18 cellular contexts compared by ENCODE assay signal in the genomic region with DNA sequence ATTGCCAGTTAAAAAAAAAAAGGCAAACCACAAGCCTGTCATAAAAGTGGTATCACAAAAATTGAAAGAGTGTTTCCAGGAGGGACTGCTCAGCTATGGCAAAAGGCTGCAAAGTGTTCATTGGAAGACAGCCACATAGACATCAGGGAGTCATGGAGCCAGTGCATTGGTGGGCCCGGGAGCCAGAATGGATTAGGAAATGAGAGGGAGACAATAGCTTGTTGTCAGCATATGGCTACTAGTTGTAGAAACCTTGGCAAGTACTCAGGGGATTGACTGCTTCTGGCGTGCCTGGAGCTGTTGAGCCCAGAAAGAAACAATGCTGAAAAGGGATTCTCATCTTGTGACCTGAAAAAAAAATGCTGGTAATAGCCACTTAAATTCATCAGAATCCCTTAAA. TPM values are rescaled to one million over a fixed set of nuclear protein-coding genes. Genes with fewer than 3 reads are reported as not detected.
DNase-seq lines count a peak whose midpoint lies in the region; ATAC-seq, FAIRE-seq and TF ChIP-seq lines count a peak whose summit lies in the region.
"Had no signal": no experiment of that assay in that cellular context is flagged by ENCODE, and none has a peak within 500 bp of the region (broad histone marks: within the 10 kb centered on the region; RNA-seq: fewer than 3 reads in every experiment).

No MANE protein-coding gene starts in this region.

- TF ChIP-seq POLR2A in GM12892 (IDR thresholded peaks at IDR 0.05; ENCODE audit: low read depth, low read length), result no peak

- peaks cover 75% of the 10 kb centered on the region for H3K36me3 Mint-ChIP-seq in activated CD4-positive, alpha-beta T cell treated with anti-CD3 and anti-CD28 coated beads for 36 hours (ENCODE audit: low read depth)
- H3K36me3 Mint-ChIP-seq in memory B cell, result peaks cover 29% of the 10 kb centered on the region

- H3K9me3 Mint-ChIP-seq in activated CD4-positive, alpha-beta T cell treated with anti-CD3 and anti-CD28 coated beads for 36 hours (ENCODE audit: low read depth), result no peaks in the 10 kb centered on the region
- no peaks in the 10 kb centered on the region for H3K9me3 Mint-ChIP-seq in memory B cell
- H3K9me3 Mint-ChIP-seq: neural crest cell had no signal

- peaks cover 62% of the 10 kb centered on the region for H3K4me1 Mint-ChIP-seq in activated CD4-positive, alpha-beta T cell treated with anti-CD3 and anti-CD28 coated beads for 36 hours
- peaks cover 23% of the 10 kb centered on the region for H3K4me1 Mint-ChIP-seq in memory B cell

- H3K27me3 Mint-ChIP-seq in activated CD4-positive, alpha-beta T cell treated with anti-CD3 and anti-CD28 coated beads for 36 hours, result no peaks in the 10 kb centered on the region
- no peaks in the 10 kb centered on the region for H3K27me3 Mint-ChIP-seq in memory B cell

- POLR2A ChIA-PET in activated CD4-positive, alpha-beta T cell treated with anti-CD3 and anti-CD28 coated beads for 36 hours (lab: Charles Lee), result interaction anchor here (0.6 kb wide), 1 partner anchor 1279 kb away, joined by 5 read pairs; no protein-coding TSS in a partner anchor

- in situ Hi-C loops in astrocyte of the spinal cord (cut with HindIII; ENCODE audit: low sequenced_read_pairs), result no loop called here

- no peak for ATAC-seq in activated CD4-positive, alpha-beta T cell treated with anti-CD3 and anti-CD28 coated beads for 36 hours
- ATAC-seq in memory B cell (ENCODE audit: low read depth) (no peak), GM21619 (IDR thresholded peaks at IDR 0.05; ENCODE audit: unreplicated experiment) (no peak), GM18858 (IDR thresholded peaks at IDR 0.05; ENCODE audit: unreplicated experiment) (no peak)

- peak overlapping the region; percentile 5 for H3K4me3 Mint-ChIP-seq in activated CD4-positive, alpha-beta T cell treated with anti-CD3 and anti-CD28 coated beads for 36 hours
- no peak overlapping the region for H3K4me3 Mint-ChIP-seq in memory B cell
- H3K4me3 Mint-ChIP-seq: neural crest cell had no signal

- H3K4me3 ChIP-seq in astrocyte of the spinal cord (ENCODE audit: low read depth, low read length), result no peak overlapping the region
- H3K4me3 ChIP-seq: colonic mucosa had no signal

- H3K27ac Mint-ChIP-seq in activated CD4-positive, alpha-beta T cell treated with anti-CD3 and anti-CD28 coated beads for 36 hours, result peak overlapping the region; percentile 80
- H3K27ac Mint-ChIP-seq in memory B cell, result peak overlapping the region; percentile 69

- DNase-seq in activated CD4-positive, alpha-beta T cell treated with anti-CD3 and anti-CD28 coated beads for 36 hours, result no peak
- DNase-seq in activated CD4-positive, alpha-beta T cell treated with anti-CD3 and anti-CD28 coated beads, Interleukin-2, amount 50 U/mL, for 4 hours, result no peak
- no peak for DNase-seq in GM12892 (ENCODE audit: insufficient read length)
- peak; percentile 9 for DNase-seq in astrocyte of the spinal cord (ENCODE audit: low read depth, low spot score)
- DNase-seq in memory B cell (ENCODE audit: low spot score in 2 of 2), result no peak
- no peak for DNase-seq in HuH-7 (ENCODE audit: low spot score)
- DNase-seq: activated CD4-positive, alpha-beta T cell treated with anti-CD3 and anti-CD28 coated beads for 48 hours; colonic mucosa; erythroblast; HCEC 1CT; KG1; NCI-H748 treated with DMSO at 0.1 percent for 48 hours; Right ventricle myocardium superior had no signal

- intact Hi-C loops in activated CD4-positive, alpha-beta T cell treated with anti-CD3 and anti-CD28 coated beads for 36 hours (cut with DNase I, micrococcal nuclease), result loop anchor here (2.0 kb wide), 2 partner anchors 118 to 128 kb away; partner anchors contain the start of gene CASP6 (in 1 of the 2)

- TF ChIP-seq CTCF in astrocyte of the spinal cord (IDR thresholded peaks at IDR 0.05; ENCODE audit: low read depth, low read length), result no peak

- CTCF ChIA-PET in activated CD4-positive, alpha-beta T cell treated with anti-CD3 and anti-CD28 coated beads for 36 hours (lab: Charles Lee), result interaction anchor here (0.6 to 2.7 kb wide), 4 partner anchors 10 to 387 kb away, joined by 3 to 9 read pairs (median 3); partner anchors contain the start of gene SEC24B

- peak; percentile 58 for FAIRE-seq in GM12892 (lab: Jason Lieb, UNC)
- FAIRE-seq: A204.1, D721Med had no signal

RNA-seq across cellular contexts. Expression of gene GAR1, which starts 5.0 kb away (rescaled TPM):
- 10 to 100 TPM; 37.4 to 42.2 TPM for total RNA-seq in activated CD4-positive, alpha-beta T cell treated with anti-CD3 and anti-CD28 coated beads for 36 hours
- 37.2 TPM for polyA plus RNA-seq in GM12892 (2012; ENCODE audit: missing spikeins)

RNA-seq across cellular contexts. Expression of gene RRH, which starts 7.2 kb away (rescaled TPM):
- under 1 TPM in 1 of 2 experiments, not detected in 1; 0.21 TPM for total RNA-seq in activated CD4-positive, alpha-beta T cell treated with anti-CD3 and anti-CD28 coated beads for 36 hours
- polyA plus RNA-seq in GM12892 (2012; ENCODE audit: missing spikeins), result not detected
- total RNA-seq: Right ventricle myocardium superior had no signal

RNA-seq across cellular contexts. Expression of gene CFI, which starts 18.8 kb away (rescaled TPM):
- not detected for total RNA-seq in activated CD4-positive, alpha-beta T cell treated with anti-CD3 and anti-CD28 coated beads for 36 hours
- not detected for polyA plus RNA-seq in GM12892 (2012; ENCODE audit: missing spikeins)
- total RNA-seq: neural crest cell had no signal

RNA-seq across cellular contexts. Expression of gene LRIT3, which starts 27.3 kb away (rescaled TPM):
- total RNA-seq in activated CD4-positive, alpha-beta T cell treated with anti-CD3 and anti-CD28 coated beads for 36 hours, result under 1 TPM; 0.19 to 0.27 TPM
- 0.13 TPM for polyA plus RNA-seq in GM12892 (2012; ENCODE audit: missing spikeins)
- total RNA-seq: Right ventricle myocardium superior had no signal
